ENCODE assay signal across 18 cellular contexts in the genomic region with DNA sequence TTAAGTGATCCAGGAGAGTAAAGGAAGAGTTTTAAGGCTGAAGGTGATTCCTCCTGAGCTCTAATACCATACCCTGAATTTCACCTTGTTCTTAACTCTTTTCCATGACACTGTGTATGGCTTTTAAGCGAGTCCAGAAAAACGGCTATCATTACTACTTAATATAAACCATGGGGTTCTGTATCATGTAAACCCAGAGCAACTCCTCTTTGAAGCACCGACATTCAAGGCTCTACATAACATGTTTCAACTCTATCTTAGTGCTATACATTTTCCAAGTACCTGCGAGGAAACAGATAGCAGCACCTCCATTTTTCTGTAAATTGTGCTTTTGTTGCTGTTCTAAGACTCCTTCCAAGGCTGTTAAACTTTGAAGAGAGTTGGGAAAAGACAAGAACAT. TPM values are rescaled to one million over a fixed set of nuclear protein-coding genes. Genes with fewer than 3 reads are reported as not detected.
DNase-seq lines count a peak whose midpoint lies in the region; ATAC-seq and TF ChIP-seq lines count a peak whose summit lies in the region.
"Had no signal": no experiment of that assay in that cellular context is flagged by ENCODE, and none has a peak within 500 bp of the region (broad histone marks: within the 10 kb centered on the region; RNA-seq: fewer than 3 reads in every experiment).

No MANE protein-coding gene starts in this region.

- H3K9me3 ChIP-seq in BLaER1 treated with 17β-estradiol and CSF1 and Interleukin-3, amounts not matched to agents 10 nM and 100 nM (replicated peaks in 1 of 11), result no peaks in the 10 kb centered on the region
- no peaks in the 10 kb centered on the region for H3K9me3 ChIP-seq in DOHH2 (ENCODE audit: control insufficient read depth, insufficient read depth, low read length)
- H3K9me3 ChIP-seq: Peyer's patch had no signal

- no peaks in the 10 kb centered on the region for H3K27me3 Mint-ChIP-seq in activated T-cell treated with anti-CD3 and anti-CD28 coated beads, Interleukin-2, amount 50 U/mL, for 72 hours (ENCODE audit: low read depth)
- no peaks in the 10 kb centered on the region for H3K27me3 Mint-ChIP-seq in naive thymus-derived CD8-positive, alpha-beta T cell

- no peaks in the 10 kb centered on the region for H3K27me3 ChIP-seq in BLaER1 treated with 17β-estradiol and CSF1 and Interleukin-3, amounts not matched to agents 10 nM and 100 nM
- no peaks in the 10 kb centered on the region for H3K27me3 ChIP-seq in DOHH2 (ENCODE audit: control insufficient read depth, low read length)
- H3K27me3 ChIP-seq: Peyer's patch had no signal

- H3K27ac Mint-ChIP-seq in activated T-cell treated with anti-CD3 and anti-CD28 coated beads, Interleukin-2, amount 50 U/mL, for 72 hours, result peak overlapping the region; percentile 86
- peak overlapping the region; percentile 86 to 98 (median 92) for H3K27ac Mint-ChIP-seq in naive thymus-derived CD8-positive, alpha-beta T cell

- H3K27ac ChIP-seq in BLaER1 treated with 17β-estradiol and CSF1 and Interleukin-3, amounts not matched to agents 10 nM and 100 nM, result no peak overlapping the region
- H3K27ac ChIP-seq in DOHH2 (ENCODE audit: low read depth, low read length), result peak overlapping the region; percentile 29
- H3K27ac ChIP-seq: coronary artery had no signal

- no peak for DNase-seq in activated T-cell treated with anti-CD3 and anti-CD28 coated beads, Interleukin-2, amount 50 U/mL, for 72 hours
- DNase-seq in naive thymus-derived CD8-positive, alpha-beta T cell, result peak in 1 of 10 donors; percentile 11
- DNase-seq in NCI-H2029 treated with DMSO at 0.1 percent for 48 hours (lab: John Stamatoyannopoulos, UW), result no peak
- DNase-seq in GDM1 (lab: John Stamatoyannopoulos, UW), result no peak
- no peak for DNase-seq in sciatic nerve (ENCODE audit: low spot score)
- DNase-seq: activated CD8-positive, alpha-beta memory T cell treated with anti-CD3 and anti-CD28 coated beads, Interleukin-2, amount 50 U/mL, for 4 hours; aorta; DMS79 treated with DMSO at 0.1 percent for 48 hours; H7; left ventricle myocardium superior; NCI-H1694 treated with DMSO at 0.1 percent for 48 hours; NCI-H69; Peyer's patch; stimulated activated CD4-positive, alpha-beta T cell treated with anti-CD3 and anti-CD28 coated beads, Interleukin-15, amount 100 ng/mL, for 24 hours had no signal

- peaks cover 0 to 68% (median 29%) of the 10 kb centered on the region in 11 experiments; a peak in 10 of 22 replicates for H4K20me1 ChIP-seq in BLaER1 treated with 17β-estradiol and CSF1 and Interleukin-3, amounts not matched to agents 10 nM and 100 nM
- H4K20me1 ChIP-seq in DOHH2 (ENCODE audit: control insufficient read depth, insufficient read depth, low read depth, low read length), result no peaks in the 10 kb centered on the region

- no peaks in the 10 kb centered on the region for H3K9me2 ChIP-seq in DOHH2 (replicated peaks; ENCODE audit: control insufficient read depth, low read length)

- H3K4me2 ChIP-seq in BLaER1 treated with 17β-estradiol and CSF1 and Interleukin-3, amounts not matched to agents 10 nM and 100 nM, result peak overlapping the region; percentile 51 to 98 (median 93)
- peak overlapping the region; percentile 93 for H3K4me2 ChIP-seq in DOHH2 (ENCODE audit: low read length)

- H3K4me1 Mint-ChIP-seq in activated T-cell treated with anti-CD3 and anti-CD28 coated beads, Interleukin-2, amount 50 U/mL, for 72 hours (ENCODE audit: low read depth), result peaks cover 80% of the 10 kb centered on the region
- H3K4me1 Mint-ChIP-seq in naive thymus-derived CD8-positive, alpha-beta T cell, result peaks cover 33 to 81% (median 80%) of the 10 kb centered on the region in 4 donors

- no peak overlapping the region; a peak in 1 of 22 replicates for H3K9ac ChIP-seq in BLaER1 treated with 17β-estradiol and CSF1 and Interleukin-3, amounts not matched to agents 10 nM and 100 nM

- no peak for TF ChIP-seq CTCF in DOHH2 (IDR thresholded peaks at IDR 0.05; ENCODE audit: low read depth, low read length, poor library complexity, severe bottlenecking)

- H3K36me3 Mint-ChIP-seq in activated T-cell treated with anti-CD3 and anti-CD28 coated beads, Interleukin-2, amount 50 U/mL, for 72 hours (ENCODE audit: insufficient read depth in 2 of 2), result peaks cover 11 to 15% of the 10 kb centered on the region in 2 donors
- peaks cover 0 to 4% (median 0%) of the 10 kb centered on the region in 3 donors for H3K36me3 Mint-ChIP-seq in naive thymus-derived CD8-positive, alpha-beta T cell

- peaks cover 40 to 57% (median 46%) of the 10 kb centered on the region in 10 experiments for H3K4me1 ChIP-seq in BLaER1 treated with 17β-estradiol and CSF1 and Interleukin-3, amounts not matched to agents 10 nM and 100 nM
- peaks cover 64% of the 10 kb centered on the region for H3K4me1 ChIP-seq in DOHH2 (ENCODE audit: control insufficient read depth, low read length)

- POLR2A ChIA-PET in naive thymus-derived CD8-positive, alpha-beta T cell (lab: Charles Lee), result interaction anchor here (0.6 to 6.7 kb wide), 4 partner anchors 13 to 23 kb away, joined by 3 to 142 read pairs (median 14); a partner anchor contains a TSS

- H3K79me2 ChIP-seq in DOHH2 (ENCODE audit: control insufficient read depth, low read length), result peaks cover 86% of the 10 kb centered on the region

- no peak overlapping the region for H3K4me3 ChIP-seq in BLaER1 treated with 17β-estradiol and CSF1 and Interleukin-3, amounts not matched to agents 10 nM and 100 nM
- peak overlapping the region; percentile 93 for H3K4me3 ChIP-seq in DOHH2 (ENCODE audit: low read length)
- H3K4me3 ChIP-seq: coronary artery, Peyer's patch had no signal

- 0 out of 22 replicates have a peak, but pooled peaks cover 0 to 5% (median 0%) of the 10 kb centered on the region in 11 experiments for H3K36me3 ChIP-seq in BLaER1 treated with 17β-estradiol and CSF1 and Interleukin-3, amounts not matched to agents 10 nM and 100 nM
- H3K36me3 ChIP-seq in DOHH2 (ENCODE audit: control insufficient read depth, low read length), result peaks cover 23% of the 10 kb centered on the region
- H3K36me3 ChIP-seq: Peyer's patch had no signal

- H3K9me3 Mint-ChIP-seq in activated T-cell treated with anti-CD3 and anti-CD28 coated beads, Interleukin-2, amount 50 U/mL, for 72 hours, result no peaks in the 10 kb centered on the region
- no peaks in the 10 kb centered on the region for H3K9me3 Mint-ChIP-seq in naive thymus-derived CD8-positive, alpha-beta T cell

- intact Hi-C loops in sciatic nerve (cut with DNase I), result no loop called here

- peak overlapping the region; percentile 88 to 89 for H3K4me3 Mint-ChIP-seq in activated T-cell treated with anti-CD3 and anti-CD28 coated beads, Interleukin-2, amount 50 U/mL, for 72 hours
- H3K4me3 Mint-ChIP-seq in naive thymus-derived CD8-positive, alpha-beta T cell, result peak overlapping the region; percentile 47 to 98 (median 80)

- H3F3A ChIP-seq in DOHH2 (ENCODE audit: control insufficient read depth, insufficient read depth), result peaks cover 6% of the 10 kb centered on the region

- ATAC-seq in activated T-cell treated with anti-CD3 and anti-CD28 coated beads, Interleukin-2, amount 50 U/mL, for 72 hours (replicated peaks in 1 of 2), result no peak
- no peak for ATAC-seq in naive thymus-derived CD8-positive, alpha-beta T cell
- ATAC-seq in GM18873 (IDR thresholded peaks at IDR 0.05; ENCODE audit: low FRiP score, unreplicated experiment) (no peak), sciatic nerve (no peak)
- ATAC-seq: left ventricle myocardium superior had no signal

RNA-seq across cellular contexts. Expression of a gene that starts 4.0 kb away (rescaled TPM):
- total RNA-seq in activated T-cell treated with anti-CD3 and anti-CD28 coated beads, Interleukin-2, amount 50 U/mL, for 72 hours, result 100 to 1,000 TPM; 252 to 269 TPM
- total RNA-seq in naive thymus-derived CD8-positive, alpha-beta T cell, result 100 to 1,000 TPM; 137 to 149 TPM
- 10 to 100 TPM; 66.3 to 94.0 (median 82.8) TPM for polyA plus RNA-seq in naive thymus-derived CD8-positive, alpha-beta T cell
- total RNA-seq in sciatic nerve, result 90.8 TPM

RNA-seq across cellular contexts. Expression of a gene that starts 16.1 kb away (rescaled TPM):
- 100 to 1,000 TPM; 243 to 264 TPM for total RNA-seq in activated T-cell treated with anti-CD3 and anti-CD28 coated beads, Interleukin-2, amount 50 U/mL, for 72 hours
- total RNA-seq in naive thymus-derived CD8-positive, alpha-beta T cell, result 100 to 1,000 TPM; 117 to 122 TPM
- polyA plus RNA-seq in naive thymus-derived CD8-positive, alpha-beta T cell, result 100 to 1,000 TPM in 1 of 3 donors, 10 to 100 TPM in 2; 59.6 to 115 (median 89.1) TPM
- total RNA-seq in sciatic nerve, result 55.6 TPM
